In genomic region chr20:63309261-63310071, GRCh38 we compare ENCODE assay signal across 1 cellular context.
TF ChIP-seq lines count a peak whose summit lies in the region.

No MANE protein-coding gene starts in this region.

TF ChIP-seq in HepG2, 621 proteins besides CTCF, POLR2A, EP300 and RAD21 (continued from another document and continues in another):
- TF ChIP-seq ZNF546 (CRISPR knock-in tag; conservative IDR thresholded peaks at IDR 0.05) = 0 out of 2 replicates have a peak, but pooled peaks have one; percentile 52
- TF ChIP-seq SP5 (CRISPR knock-in tag; IDR thresholded peaks at IDR 0.05; ENCODE audit: borderline replicate concordance, low read depth) = no peak
- 0 out of 2 replicates have a peak, but pooled peaks have one; percentile 22 for TF ChIP-seq ZNF800 (CRISPR knock-in tag; IDR thresholded peaks at IDR 0.05)
- peak; percentile 49; the same call in 1 of the 2 replicates for TF ChIP-seq ZNF687 (CRISPR knock-in tag; IDR thresholded peaks at IDR 0.05)
- TF ChIP-seq TFAP4 (IDR thresholded peaks at IDR 0.05; ENCODE audit: borderline replicate concordance, low read depth) = peak; percentile 31; the same call in 1 of the 2 replicates
- no peak for TF ChIP-seq KMT2A (CRISPR knock-in tag; IDR thresholded peaks at IDR 0.05)
- TF ChIP-seq HES4 (CRISPR knock-in tag; IDR thresholded peaks at IDR 0.05; ENCODE audit: borderline replicate concordance) = peak; percentile 84; the same call in 1 of the 2 replicates
- no peak for TF ChIP-seq ZNF558 (CRISPR knock-in tag; IDR thresholded peaks at IDR 0.05; ENCODE audit: borderline replicate concordance)
- peak; percentile 53; the same call in 1 of the 2 replicates for TF ChIP-seq RXRA (CRISPR knock-in tag; IDR thresholded peaks at IDR 0.05)
- TF ChIP-seq ZNF777 (CRISPR knock-in tag; IDR thresholded peaks at IDR 0.05) = peak; percentile 9; the same call in 1 of the 2 replicates
- TF ChIP-seq IRF1 (CRISPR knock-in tag; IDR thresholded peaks at IDR 0.05; ENCODE audit: low read depth) = peak; percentile 56; the same call in 1 of the 2 replicates
- TF ChIP-seq MAZ (IDR thresholded peaks at IDR 0.05; ENCODE audit: borderline replicate concordance, low read depth, low read length) = no peak
- peak; percentile 48; the same call in 1 of the 2 replicates for TF ChIP-seq MAZ (CRISPR knock-in tag; IDR thresholded peaks at IDR 0.05; ENCODE audit: low read depth)
- peak; percentile 39 for TF ChIP-seq YY1 (IDR thresholded peaks at IDR 0.05; ENCODE audit: insufficient read depth, insufficient replicate concordance, low read depth, low read length)
- no peak for TF ChIP-seq ZNF276 (CRISPR knock-in tag; IDR thresholded peaks at IDR 0.05; ENCODE audit: low read depth)
- peak; percentile 41 for TF ChIP-seq SRSF1 (optimal IDR thresholded peaks at IDR 0.05; ENCODE audit: low read depth, low read length)
- peak; percentile 77; the same call in 1 of the 2 replicates for TF ChIP-seq ZNF572 (CRISPR knock-in tag; IDR thresholded peaks at IDR 0.05)
- no peak for TF ChIP-seq PHF21A (CRISPR knock-in tag; IDR thresholded peaks at IDR 0.05)
- TF ChIP-seq ZHX1 (CRISPR knock-in tag; IDR thresholded peaks at IDR 0.05; ENCODE audit: low read depth) = no peak
- TF ChIP-seq MXD3 (CRISPR knock-in tag; IDR thresholded peaks at IDR 0.05) = peak; percentile 20; the same call in 1 of the 2 replicates
- peak; percentile 64; the same call in 1 of the 2 replicates for TF ChIP-seq ZNF274 (CRISPR knock-in tag; IDR thresholded peaks at IDR 0.05)
- TF ChIP-seq ZNF740 (CRISPR knock-in tag; IDR thresholded peaks at IDR 0.05) = peak; percentile 90
- TF ChIP-seq HMGXB4 (CRISPR knock-in tag; IDR thresholded peaks at IDR 0.05; ENCODE audit: borderline replicate concordance in 1 of 2, low read depth in 1 of 2) = 0 out of 4 replicates have a peak, but pooled peaks of 1 of the 2 experiments have one; percentile 28
- peak; percentile 70 for TF ChIP-seq ZNF501 (CRISPR knock-in tag; IDR thresholded peaks at IDR 0.05)
- no peak for TF ChIP-seq KAT8 (CRISPR knock-in tag; IDR thresholded peaks at IDR 0.05)
- 0 out of 2 replicates have a peak, but pooled peaks have one; percentile 62 for TF ChIP-seq ZNF607 (CRISPR knock-in tag; IDR thresholded peaks at IDR 0.05; ENCODE audit: borderline replicate concordance)
- TF ChIP-seq ZNF281 (CRISPR knock-in tag; IDR thresholded peaks at IDR 0.05; ENCODE audit: borderline replicate concordance) = peak; percentile 49; the same call in 1 of the 2 replicates
- 0 out of 2 replicates have a peak, but pooled peaks have one; percentile 39 for TF ChIP-seq ZNF609 (CRISPR knock-in tag; IDR thresholded peaks at IDR 0.05; ENCODE audit: borderline replicate concordance)
